ENCODE assay signal across 7 cellular contexts in genomic region chr13:40809471-40809870, GRCh38.
"Had no signal": no experiment of that assay in that cellular context is flagged by ENCODE, and none has a peak within 500 bp of the region (broad histone marks: within the 10 kb centered on the region; RNA-seq: fewer than 3 reads in every experiment).

No MANE protein-coding gene starts in this region.

- H3K27me3 Mint-ChIP-seq: IgD-negative memory B cell had no signal

- ATAC-seq: HepG2, K562 had no signal

- H3K4me3 Mint-ChIP-seq: IgD-negative memory B cell had no signal

- H3K27ac ChIP-seq: HL-60 had no signal

- DNase-seq: IMR-90, KBM-7, KG1 had no signal

- H3K27ac Mint-ChIP-seq: IgD-negative memory B cell had no signal

- H3K4me3 ChIP-seq: K562 had no signal

- H3K9me3 Mint-ChIP-seq: IgD-negative memory B cell had no signal
